In genomic region chr20:35476288-35476687, GRCh38 we compare ENCODE assay signal across 41 cellular contexts. TPM values are rescaled to one million over a fixed set of nuclear protein-coding genes. Genes with fewer than 3 reads are reported as not detected.
"Had no signal": no experiment of that assay in that cellular context is flagged by ENCODE, and none has a peak within 500 bp of the region (broad histone marks: within the 10 kb centered on the region; RNA-seq: fewer than 3 reads in every experiment).

No MANE protein-coding gene starts in this region.

- H3K36me3 Mint-ChIP-seq: activated naive CD8-positive, alpha-beta T cell had no signal

- H3K4me1 Mint-ChIP-seq: activated naive CD4-positive, alpha-beta T cell treated with anti-CD3 and anti-CD28 coated beads, Interleukin-2, amount 10 ng/mL, durations not matched to agents 7 days and 5 days; activated naive CD4-positive, alpha-beta T cell treated with anti-CD3 and anti-CD28 coated beads, Interleukin-2, amount 50 U/mL, for 24 hours; activated naive CD8-positive, alpha-beta T cell treated with anti-CD3 and anti-CD28 coated beads, Interleukin-2, amount 50 U/mL, for 24 hours had no signal

- ATAC-seq: activated CD8-positive, alpha-beta T cell treated with anti-CD3 and anti-CD28 coated beads for 36 hours; activated naive CD8-positive, alpha-beta T cell treated with anti-CD3 and anti-CD28 coated beads, Interleukin-2, amount 50 U/mL, for 24 hours; activated T-cell treated with anti-CD3 and anti-CD28 coated beads, Interleukin-2, amount 50 U/mL, for 4 hours; activated T-cell treated with anti-CD3 and anti-CD28 coated beads, Interleukin-2, amount 50 U/mL, for 72 hours; activated T-helper 17 cell treated with anti-CD3 and anti-CD28 coated beads, Interleukin-2, amount 50 U/mL, for 72 hours; body of pancreas had no signal

- H3K27ac ChIP-seq: adrenal gland, body of pancreas, brain microvascular endothelial cell, breast epithelium, VCaP had no signal

- DNase-seq: activated B cell treated with CpG ODN at 0.5 μM for 24 hours; activated CD4-positive, alpha-beta memory T cell treated with anti-CD3 and anti-CD28 coated beads for 36 hours; activated CD4-positive, alpha-beta T cell treated with anti-CD3 and anti-CD28 coated beads for 4 hours; activated CD4-positive, alpha-beta T cell treated with anti-CD3 and anti-CD28 coated beads, Interleukin-2, amount 10 ng/mL, durations not matched to agents 24 days and 14 days; activated CD4-positive, alpha-beta T cell treated with anti-CD3 and anti-CD28 coated beads, Interleukin-2, amount 50 U/mL, for 1 hour; activated CD4-positive, alpha-beta T cell treated with anti-CD3 and anti-CD28 coated beads, Interleukin-2, amount 50 U/mL, for 4 hours; activated CD4-positive, CD25-positive, alpha-beta regulatory T cell treated with anti-CD3 and anti-CD28 coated beads, Interleukin-2, amount 50 U/mL, for 72 hours; activated CD8-positive, alpha-beta memory T cell treated with anti-CD3 and anti-CD28 coated beads, Interleukin-2, amount 50 U/mL, for 4 hours; activated CD8-positive, alpha-beta T cell treated with anti-CD3 and anti-CD28 coated beads for 36 hours; activated effector memory CD4-positive, alpha-beta T cell treated with Interleukin-2 at 50 U/mL for 16 hours; activated gamma-delta T cell; activated naive CD4-positive, alpha-beta T cell treated with anti-CD3 and anti-CD28 coated beads, Interleukin-2, amount 10 ng/mL, durations not matched to agents 7 days and 5 days; activated naive CD4-positive, alpha-beta T cell treated with Interleukin-2 at 50 U/mL for 16 hours; activated naive CD8-positive, alpha-beta T cell treated with anti-CD3 and anti-CD28 coated beads, Interleukin-2, amount 10 ng/mL, durations not matched to agents 7 days and 5 days; activated naive CD8-positive, alpha-beta T cell treated with anti-CD3 and anti-CD28 coated beads, Interleukin-2, amount 50 U/mL, for 24 hours; activated T-cell treated with anti-CD3 and anti-CD28 coated beads for 4 hours; activated T-cell treated with anti-CD3 and anti-CD28 coated beads, Interleukin-2, amount 50 U/mL, for 1 hour; activated T-cell treated with anti-CD3 and anti-CD28 coated beads, Interleukin-2, amount 50 U/mL, for 4 hours; activated T-cell treated with anti-CD3 and anti-CD28 coated beads, Interleukin-2, amount 50 U/mL, for 72 hours; adrenal gland; amniotic stem cell; aorta; body of pancreas; brain microvascular endothelial cell; central memory CD4-positive, alpha-beta T cell; T-helper 1 cell; T-helper 2 cell; T-helper 9 cell had no signal

- H3K27me3 Mint-ChIP-seq: activated B cell treated with CpG ODN at 0.5 μM for 24 hours; activated CD4-positive, alpha-beta memory T cell treated with anti-CD3 and anti-CD28 coated beads for 36 hours; activated CD4-positive, alpha-beta T cell treated with anti-CD3 and anti-CD28 coated beads, Interleukin-2, amount 10 ng/mL, durations not matched to agents 24 days and 14 days; activated CD8-positive, alpha-beta T cell treated with anti-CD3 and anti-CD28 coated beads for 36 hours; activated naive CD4-positive, alpha-beta T cell treated with anti-CD3 and anti-CD28 coated beads, Interleukin-2, amount 10 ng/mL, durations not matched to agents 7 days and 5 days; activated naive CD4-positive, alpha-beta T cell treated with anti-CD3 and anti-CD28 coated beads, Interleukin-2, amount 50 U/mL, for 24 hours; activated naive CD8-positive, alpha-beta T cell; activated naive CD8-positive, alpha-beta T cell treated with anti-CD3 and anti-CD28 coated beads, Interleukin-2, amount 10 ng/mL, durations not matched to agents 7 days and 5 days; activated naive CD8-positive, alpha-beta T cell treated with anti-CD3 and anti-CD28 coated beads, Interleukin-2, amount 50 U/mL, for 24 hours; activated T-helper 17 cell treated with anti-CD3 and anti-CD28 coated beads, Interleukin-2, amount 50 U/mL, for 72 hours had no signal

- H3K27me3 ChIP-seq: adrenal gland, body of pancreas, brain microvascular endothelial cell, breast epithelium had no signal

- H3K9me3 ChIP-seq: adrenal gland, body of pancreas, breast epithelium had no signal

- H3K4me1 ChIP-seq: adrenal gland, body of pancreas, breast epithelium had no signal

- FAIRE-seq: astrocyte, TTC549 had no signal

- H3K4me3 Mint-ChIP-seq: activated B cell treated with CpG ODN at 0.5 μM for 24 hours; activated CD4-positive, alpha-beta memory T cell treated with anti-CD3 and anti-CD28 coated beads for 36 hours; activated CD4-positive, alpha-beta T cell treated with anti-CD3 and anti-CD28 coated beads, Interleukin-2, amount 10 ng/mL, durations not matched to agents 24 days and 14 days; activated CD8-positive, alpha-beta T cell treated with anti-CD3 and anti-CD28 coated beads for 36 hours; activated naive CD4-positive, alpha-beta T cell treated with anti-CD3 and anti-CD28 coated beads, Interleukin-2, amount 10 ng/mL, durations not matched to agents 7 days and 5 days; activated naive CD4-positive, alpha-beta T cell treated with anti-CD3 and anti-CD28 coated beads, Interleukin-2, amount 50 U/mL, for 24 hours; activated naive CD8-positive, alpha-beta T cell; activated naive CD8-positive, alpha-beta T cell treated with anti-CD3 and anti-CD28 coated beads, Interleukin-2, amount 10 ng/mL, durations not matched to agents 7 days and 5 days; activated naive CD8-positive, alpha-beta T cell treated with anti-CD3 and anti-CD28 coated beads, Interleukin-2, amount 50 U/mL, for 24 hours; activated T-cell treated with anti-CD3 and anti-CD28 coated beads, Interleukin-2, amount 50 U/mL, for 4 hours; activated T-cell treated with anti-CD3 and anti-CD28 coated beads, Interleukin-2, amount 50 U/mL, for 72 hours; activated T-helper 1 cell treated with anti-CD3 and anti-CD28 coated beads, Interleukin-12 subunit alpha, Interleukin-12 subunit beta, Interleukin-2, Interleukin-4 antibody, amounts not matched to agents 30 ng/mL and 10 ng/mL and 1 ng/mL, durations not matched to agents 14 hours and 24 hours and 36 hours; activated T-helper 17 cell treated with anti-CD3 and anti-CD28 coated beads, Interleukin-2, amount 50 U/mL, for 72 hours; T-helper 1 cell treated with Interleukin-12 subunit alpha and Interleukin-12 subunit beta and Interleukin-4 antibody, amounts not matched to agents 30 μg/mL and 1 μg/mL, for 36 hours; T-helper 2 cell treated with Interferon-gamma antibody and Interleukin-4, amounts not matched to agents 5 μg/mL and 100 μg/mL, for 36 hours had no signal

- H3K4me3 ChIP-seq: adrenal gland, body of pancreas, breast epithelium had no signal

- H3K9me3 Mint-ChIP-seq: activated B cell treated with CpG ODN at 0.5 μM for 24 hours; activated CD4-positive, alpha-beta memory T cell treated with anti-CD3 and anti-CD28 coated beads for 36 hours; activated CD4-positive, alpha-beta T cell treated with anti-CD3 and anti-CD28 coated beads, Interleukin-2, amount 10 ng/mL, durations not matched to agents 24 days and 14 days; activated CD8-positive, alpha-beta T cell treated with anti-CD3 and anti-CD28 coated beads for 36 hours; activated naive CD4-positive, alpha-beta T cell treated with anti-CD3 and anti-CD28 coated beads, Interleukin-2, amount 10 ng/mL, durations not matched to agents 7 days and 5 days; activated naive CD4-positive, alpha-beta T cell treated with anti-CD3 and anti-CD28 coated beads, Interleukin-2, amount 50 U/mL, for 24 hours; activated naive CD8-positive, alpha-beta T cell treated with anti-CD3 and anti-CD28 coated beads, Interleukin-2, amount 10 ng/mL, durations not matched to agents 7 days and 5 days; activated naive CD8-positive, alpha-beta T cell treated with anti-CD3 and anti-CD28 coated beads, Interleukin-2, amount 50 U/mL, for 24 hours; activated T-cell treated with anti-CD3 and anti-CD28 coated beads, Interleukin-2, amount 50 U/mL, for 4 hours; activated T-cell treated with anti-CD3 and anti-CD28 coated beads, Interleukin-2, amount 50 U/mL, for 72 hours; activated T-helper 1 cell treated with anti-CD3 and anti-CD28 coated beads, Interleukin-12 subunit alpha, Interleukin-12 subunit beta, Interleukin-2, Interleukin-4 antibody, amounts not matched to agents 30 ng/mL and 10 ng/mL and 1 ng/mL, durations not matched to agents 14 hours and 24 hours and 36 hours; activated T-helper 17 cell treated with anti-CD3 and anti-CD28 coated beads, Interleukin-2, amount 50 U/mL, for 72 hours; T-helper 1 cell treated with Interleukin-12 subunit alpha and Interleukin-12 subunit beta and Interleukin-4 antibody, amounts not matched to agents 30 μg/mL and 1 μg/mL, for 36 hours; T-helper 2 cell treated with Interferon-gamma antibody and Interleukin-4, amounts not matched to agents 5 μg/mL and 100 μg/mL, for 36 hours had no signal

- H3K27ac Mint-ChIP-seq: activated B cell treated with CpG ODN at 0.5 μM for 24 hours; activated CD4-positive, alpha-beta memory T cell treated with anti-CD3 and anti-CD28 coated beads for 36 hours; activated CD4-positive, alpha-beta T cell treated with anti-CD3 and anti-CD28 coated beads, Interleukin-2, amount 10 ng/mL, durations not matched to agents 24 days and 14 days; activated CD8-positive, alpha-beta T cell treated with anti-CD3 and anti-CD28 coated beads for 36 hours; activated naive CD4-positive, alpha-beta T cell treated with anti-CD3 and anti-CD28 coated beads, Interleukin-2, amount 50 U/mL, for 24 hours; activated naive CD8-positive, alpha-beta T cell; activated naive CD8-positive, alpha-beta T cell treated with anti-CD3 and anti-CD28 coated beads, Interleukin-2, amount 10 ng/mL, durations not matched to agents 7 days and 5 days; activated naive CD8-positive, alpha-beta T cell treated with anti-CD3 and anti-CD28 coated beads, Interleukin-2, amount 50 U/mL, for 24 hours; activated T-cell treated with anti-CD3 and anti-CD28 coated beads, Interleukin-2, amount 50 U/mL, for 72 hours; activated T-helper 1 cell treated with anti-CD3 and anti-CD28 coated beads, Interleukin-12 subunit alpha, Interleukin-12 subunit beta, Interleukin-2, Interleukin-4 antibody, amounts not matched to agents 30 ng/mL and 10 ng/mL and 1 ng/mL, durations not matched to agents 14 hours and 24 hours and 36 hours; activated T-helper 17 cell treated with anti-CD3 and anti-CD28 coated beads, Interleukin-2, amount 50 U/mL, for 72 hours; T-helper 1 cell treated with Interleukin-12 subunit alpha and Interleukin-12 subunit beta and Interleukin-4 antibody, amounts not matched to agents 30 μg/mL and 1 μg/mL, for 36 hours; T-helper 2 cell treated with Interferon-gamma antibody and Interleukin-4, amounts not matched to agents 5 μg/mL and 100 μg/mL, for 36 hours had no signal

RNA-seq across cellular contexts. Expression of gene GDF5, which starts 38.3 kb away (rescaled TPM):
- total RNA-seq: activated B cell treated with CpG ODN at 0.5 μM for 24 hours; activated CD4-positive, alpha-beta memory T cell treated with anti-CD3 and anti-CD28 coated beads for 36 hours; activated CD4-positive, alpha-beta T cell treated with anti-CD3 and anti-CD28 coated beads, Interleukin-2, amount 10 ng/mL, durations not matched to agents 24 days and 14 days; activated CD8-positive, alpha-beta memory T cell treated with anti-CD3 and anti-CD28 coated beads for 36 hours; activated CD8-positive, alpha-beta T cell treated with anti-CD3 and anti-CD28 coated beads for 36 hours; activated naive CD8-positive, alpha-beta T cell treated with anti-CD3 and anti-CD28 coated beads, Interleukin-2, amount 10 ng/mL, durations not matched to agents 7 days and 5 days; activated T-cell treated with anti-CD3 and anti-CD28 coated beads, Interleukin-2, amount 50 U/mL, for 4 hours; activated T-cell treated with anti-CD3 and anti-CD28 coated beads, Interleukin-2, amount 50 U/mL, for 72 hours; activated T-helper 1 cell treated with anti-CD3 and anti-CD28 coated beads, Interleukin-12 subunit alpha, Interleukin-12 subunit beta, Interleukin-2, Interleukin-4 antibody, amounts not matched to agents 30 ng/mL and 10 ng/mL and 1 ng/mL, durations not matched to agents 14 hours and 24 hours and 36 hours; activated T-helper 17 cell treated with anti-CD3 and anti-CD28 coated beads, Interleukin-2, amount 50 U/mL, for 72 hours; cardiac septum had no signal

RNA-seq across cellular contexts. Expression of gene C20orf173, which starts 53.2 kb away (rescaled TPM):
- total RNA-seq: activated B cell treated with CpG ODN at 0.5 μM for 24 hours; activated CD4-positive, alpha-beta memory T cell treated with anti-CD3 and anti-CD28 coated beads for 36 hours; activated CD4-positive, alpha-beta T cell treated with anti-CD3 and anti-CD28 coated beads, Interleukin-2, amount 10 ng/mL, durations not matched to agents 24 days and 14 days; activated CD8-positive, alpha-beta memory T cell treated with anti-CD3 and anti-CD28 coated beads for 36 hours; activated CD8-positive, alpha-beta T cell treated with anti-CD3 and anti-CD28 coated beads for 36 hours; activated naive CD8-positive, alpha-beta T cell treated with anti-CD3 and anti-CD28 coated beads, Interleukin-2, amount 10 ng/mL, durations not matched to agents 7 days and 5 days; activated T-cell treated with anti-CD3 and anti-CD28 coated beads, Interleukin-2, amount 50 U/mL, for 4 hours; activated T-cell treated with anti-CD3 and anti-CD28 coated beads, Interleukin-2, amount 50 U/mL, for 72 hours; activated T-helper 1 cell treated with anti-CD3 and anti-CD28 coated beads, Interleukin-12 subunit alpha, Interleukin-12 subunit beta, Interleukin-2, Interleukin-4 antibody, amounts not matched to agents 30 ng/mL and 10 ng/mL and 1 ng/mL, durations not matched to agents 14 hours and 24 hours and 36 hours; activated T-helper 17 cell treated with anti-CD3 and anti-CD28 coated beads, Interleukin-2, amount 50 U/mL, for 72 hours; adrenal gland; aorta; astrocyte; body of pancreas; breast epithelium; cardiac septum; cerebellum had no signal
- polyA plus RNA-seq: adrenal gland, aorta had no signal
